Comparison of ENCODE assay signal across 9 cellular contexts in the genomic region with DNA sequence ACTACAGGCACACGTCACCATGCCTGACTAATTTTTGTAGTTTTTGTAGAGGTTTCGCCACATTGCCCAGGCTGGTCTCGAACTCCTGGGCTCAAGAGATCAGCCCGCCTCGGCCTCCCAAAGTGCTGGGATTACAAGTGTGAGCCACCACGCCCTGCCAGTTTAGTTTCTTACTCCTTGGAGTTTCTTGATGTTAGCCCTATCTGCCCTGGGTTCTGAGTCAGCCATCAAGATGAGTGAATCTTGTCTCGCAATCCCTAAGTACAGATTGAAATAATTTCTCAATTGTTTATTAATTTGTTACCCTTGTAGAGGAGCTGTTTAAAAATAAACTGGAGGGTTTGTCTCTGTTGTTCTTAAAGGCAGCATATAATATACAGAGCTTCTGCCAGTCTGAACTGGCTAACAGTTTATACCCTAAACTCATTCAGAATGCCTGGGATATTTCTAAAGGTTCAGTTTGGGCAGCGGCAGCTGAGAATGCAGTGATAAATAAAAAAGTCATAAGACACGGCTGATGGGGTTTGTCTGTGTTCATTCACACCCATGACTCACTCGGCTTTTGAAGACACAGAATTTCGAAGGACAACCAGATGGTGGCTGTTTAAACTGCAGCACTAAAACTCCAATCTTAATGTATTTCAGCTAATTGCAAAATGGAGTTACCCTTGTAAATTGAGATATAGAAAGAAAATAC. TPM values are rescaled to one million over a fixed set of nuclear protein-coding genes. Genes with fewer than 3 reads are reported as not detected.
A peak's percentile ranks its signal among the peaks of the same experiment; 100 is the strongest.
DNase-seq lines count a peak whose midpoint lies in the region; ATAC-seq and TF ChIP-seq lines count a peak whose summit lies in the region.
"Had no signal": no experiment of that assay in that cellular context is flagged by ENCODE, and none has a peak within 500 bp of the region (broad histone marks: within the 10 kb centered on the region; RNA-seq: fewer than 3 reads in every experiment).

No MANE protein-coding gene starts in this region.

- DNase-seq in heart left ventricle (no peak), Right ventricle myocardium inferior (ENCODE audit: missing footprints) (no peak), astrocyte of the hippocampus (ENCODE audit: low read depth, low spot score) (peak; percentile 88), kidney tubule cell (ENCODE audit: low spot score) (peak; percentile 79)
- no peak for DNase-seq in activated naive CD8-positive, alpha-beta T cell treated with anti-CD3 and anti-CD28 coated beads for 36 hours
- DNase-seq: pancreas had no signal

- no peaks in the 10 kb centered on the region for H3K36me3 Mint-ChIP-seq in activated naive CD8-positive, alpha-beta T cell treated with anti-CD3 and anti-CD28 coated beads for 36 hours
- no peaks in the 10 kb centered on the region for H3K36me3 Mint-ChIP-seq in activated T-helper 17 cell treated with anti-CD3 and anti-CD28 coated beads, Interleukin-2, amount 50 U/mL, for 72 hours (ENCODE audit: low read depth)

- H3K27me3 ChIP-seq in heart left ventricle = no peaks in the 10 kb centered on the region
- H3K27me3 ChIP-seq: pancreas had no signal

- TF ChIP-seq CTCF in heart left ventricle (IDR thresholded peaks at IDR 0.05) = no peak

- H3K4me1 Mint-ChIP-seq in activated naive CD8-positive, alpha-beta T cell treated with anti-CD3 and anti-CD28 coated beads for 36 hours = no peaks in the 10 kb centered on the region
- H3K4me1 Mint-ChIP-seq in activated T-helper 17 cell treated with anti-CD3 and anti-CD28 coated beads, Interleukin-2, amount 50 U/mL, for 72 hours = no peaks in the 10 kb centered on the region

- H3K36me3 ChIP-seq in heart left ventricle = no peaks in the 10 kb centered on the region
- H3K36me3 ChIP-seq: pancreas had no signal

- H3K4me1 ChIP-seq in heart left ventricle = peaks cover 0 to 25% (median 8%) of the 10 kb centered on the region in 12 donors
- H3K4me1 ChIP-seq: pancreas had no signal

- H3K27ac ChIP-seq in heart left ventricle = peak overlapping the region in 10 of 12 donors; percentile 5 to 70 (median 48)
- H3K27ac ChIP-seq: pancreas had no signal

- TF ChIP-seq POLR2A in heart left ventricle (IDR thresholded peaks at IDR 0.05) = no peak

- no peaks in the 10 kb centered on the region for H3K9me3 Mint-ChIP-seq in activated naive CD8-positive, alpha-beta T cell treated with anti-CD3 and anti-CD28 coated beads for 36 hours
- no peaks in the 10 kb centered on the region for H3K9me3 Mint-ChIP-seq in activated T-helper 17 cell treated with anti-CD3 and anti-CD28 coated beads, Interleukin-2, amount 50 U/mL, for 72 hours

- WGBS in heart left ventricle, 4 donors = 70 to 79% (median 76%) methylated on average over 11 of the region's 11 CpGs

- H3K27ac Mint-ChIP-seq in activated naive CD8-positive, alpha-beta T cell treated with anti-CD3 and anti-CD28 coated beads for 36 hours = no peak overlapping the region
- H3K27ac Mint-ChIP-seq in activated T-helper 17 cell treated with anti-CD3 and anti-CD28 coated beads, Interleukin-2, amount 50 U/mL, for 72 hours = no peak overlapping the region

- H3K4me3 ChIP-seq in heart left ventricle = no peak overlapping the region
- H3K4me3 ChIP-seq: pancreas had no signal

- no peaks in the 10 kb centered on the region for H3K9me3 ChIP-seq in heart left ventricle
- H3K9me3 ChIP-seq: pancreas had no signal

- no peak overlapping the region for H3K4me3 Mint-ChIP-seq in activated naive CD8-positive, alpha-beta T cell treated with anti-CD3 and anti-CD28 coated beads for 36 hours
- no peak overlapping the region for H3K4me3 Mint-ChIP-seq in activated T-helper 17 cell treated with anti-CD3 and anti-CD28 coated beads, Interleukin-2, amount 50 U/mL, for 72 hours

- ATAC-seq in heart left ventricle (peak in 1 of 4 donors; percentile 16), Right ventricle myocardium inferior (no peak), GM21526 (IDR thresholded peaks at IDR 0.05; ENCODE audit: low FRiP score, unreplicated experiment) (no peak), HG02763 (IDR thresholded peaks at IDR 0.05; ENCODE audit: unreplicated experiment) (no peak)
- no peak for ATAC-seq in activated T-helper 17 cell treated with anti-CD3 and anti-CD28 coated beads, Interleukin-2, amount 50 U/mL, for 72 hours (replicated peaks)

- H3K27me3 Mint-ChIP-seq in activated naive CD8-positive, alpha-beta T cell treated with anti-CD3 and anti-CD28 coated beads for 36 hours = no peaks in the 10 kb centered on the region
- peaks cover under 1% of the 10 kb centered on the region for H3K27me3 Mint-ChIP-seq in activated T-helper 17 cell treated with anti-CD3 and anti-CD28 coated beads, Interleukin-2, amount 50 U/mL, for 72 hours

- intact Hi-C loops in heart left ventricle (cut with DNase I) = loop anchor here in 2 of 10 donors (5.0 kb wide), 2 partner anchors 32 to 37 kb away; partner anchors contain the start of gene GPRC5B (in 1 of the 2)
- intact Hi-C loops in Right ventricle myocardium inferior (cut with DNase I) = loop anchor here (5.0 kb wide), 1 partner anchor 37 kb away; the partner anchor contains the start of gene GPRC5B

RNA-seq across cellular contexts. Expression of gene GPRC5B, which starts 39.6 kb away (rescaled TPM):
- total RNA-seq in heart left ventricle (100 to 1,000 TPM in 1 of 9 donors, 10 to 100 TPM in 8; 54.7 to 104 (median 77.9) TPM), Right ventricle myocardium inferior (90.0 TPM)
- 10 to 100 TPM; 43.0 to 97.5 TPM for polyA plus RNA-seq in heart left ventricle
- under 1 TPM; 0.14 to 0.30 TPM for total RNA-seq in activated naive CD8-positive, alpha-beta T cell treated with anti-CD3 and anti-CD28 coated beads for 36 hours
- not detected for total RNA-seq in activated T-helper 17 cell treated with anti-CD3 and anti-CD28 coated beads, Interleukin-2, amount 50 U/mL, for 72 hours

Comparison
In these comparisons a context has a peak if more than half of its experiments do, and no peak if none do; other contexts are left out.
1. DNase-seq: peak in astrocyte of the hippocampus (single experiment) and kidney tubule cell (single experiment); none in heart left ventricle (0 of 5), Right ventricle myocardium inferior (single experiment) and activated naive CD8-positive, alpha-beta T cell treated with anti-CD3 and anti-CD28 coated beads for 36 hours (single experiment).
2. RNA of gene GPRC5B, which starts 39.6 kb away (total RNA-seq): 90.0 TPM in Right ventricle myocardium inferior (single experiment) and 54.7 to 104 TPM in heart left ventricle; 0.14 to 0.30 TPM in activated naive CD8-positive, alpha-beta T cell treated with anti-CD3 and anti-CD28 coated beads for 36 hours and not detected in activated T-helper 17 cell treated with anti-CD3 and anti-CD28 coated beads, Interleukin-2, amount 50 U/mL, for 72 hours; every median in the first group is over 10 times any median in the second.